ENCODE assay signal across 14 cellular contexts in the genomic region with DNA sequence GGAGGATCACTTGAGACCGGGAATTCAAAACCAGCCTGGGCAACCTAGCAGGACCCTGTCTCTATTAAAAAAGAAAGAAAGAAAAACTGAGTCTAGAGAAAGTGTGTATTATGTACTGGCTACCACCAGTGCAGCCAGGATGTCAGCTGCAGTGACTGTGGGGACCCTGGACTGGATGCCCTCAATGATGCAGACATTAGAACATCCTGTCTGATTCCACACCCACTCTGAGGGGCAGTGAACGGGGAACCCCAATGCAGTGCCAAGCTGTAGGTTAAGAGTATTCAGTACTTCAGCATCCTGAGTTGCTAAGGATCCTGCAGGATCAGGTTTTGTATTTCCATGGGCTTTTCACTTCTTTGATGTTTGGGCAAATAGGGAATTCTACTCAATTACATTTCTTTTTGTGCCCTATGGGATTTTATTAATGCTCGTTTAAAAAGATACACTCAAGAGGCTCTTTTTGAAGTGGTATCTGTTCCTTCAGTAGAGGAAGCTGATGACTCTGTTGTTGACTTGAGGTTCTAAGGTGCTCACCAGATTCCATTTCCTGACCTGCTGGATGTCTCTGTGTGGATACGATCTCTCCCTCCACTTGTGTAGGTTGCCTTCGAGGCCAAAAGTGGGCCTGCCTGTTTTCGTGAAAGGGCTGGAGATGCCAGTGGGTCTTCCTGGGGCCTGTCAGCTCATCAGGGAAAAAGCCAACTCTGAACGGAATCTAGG.
"Had no signal": no experiment of that assay in that cellular context is flagged by ENCODE, and none has a peak within 500 bp of the region (broad histone marks: within the 10 kb centered on the region; RNA-seq: fewer than 3 reads in every experiment).

No MANE protein-coding gene starts in this region.

- H3K4me3 Mint-ChIP-seq: dendritic cell treated with granulocyte-macrophage colony-stimulating factor and Interleukin-4, amounts not matched to agents 40 ng/mL and 50 ng/mL, for 4 days; immature natural killer cell; T-helper 2 cell treated with Interferon-gamma antibody and Interleukin-4, amounts not matched to agents 5 μg/mL and 100 μg/mL, for 36 hours had no signal

- H3K27ac Mint-ChIP-seq: dendritic cell treated with granulocyte-macrophage colony-stimulating factor and Interleukin-4, amounts not matched to agents 40 ng/mL and 50 ng/mL, for 4 days; immature natural killer cell; T-helper 2 cell treated with Interferon-gamma antibody and Interleukin-4, amounts not matched to agents 5 μg/mL and 100 μg/mL, for 36 hours had no signal

- H3K9me3 ChIP-seq: esophagus squamous epithelium, ovary, psoas muscle, thoracic aorta, upper lobe of left lung had no signal

- ATAC-seq: left ventricle myocardium superior, psoas muscle, right cardiac atrium had no signal

- DNase-seq: activated CD4-positive, alpha-beta T cell treated with anti-CD3 and anti-CD28 coated beads, Interleukin-2, amount 50 U/mL, for 48 hours; activated CD8-positive, alpha-beta memory T cell treated with anti-CD3 and anti-CD28 coated beads, Interleukin-2, amount 50 U/mL, for 48 hours; effector memory CD4-positive, alpha-beta T cell; esophagus squamous epithelium; immature natural killer cell; left ventricle myocardium superior; ovary; psoas muscle; right cardiac atrium; upper lobe of left lung had no signal

- H3K36me3 ChIP-seq: ovary, thoracic aorta had no signal

- H3K9me3 Mint-ChIP-seq: dendritic cell treated with granulocyte-macrophage colony-stimulating factor and Interleukin-4, amounts not matched to agents 40 ng/mL and 50 ng/mL, for 4 days; immature natural killer cell; T-helper 2 cell treated with Interferon-gamma antibody and Interleukin-4, amounts not matched to agents 5 μg/mL and 100 μg/mL, for 36 hours had no signal

- H3K4me3 ChIP-seq: esophagus squamous epithelium, ovary, psoas muscle, skin epidermis, thoracic aorta, upper lobe of left lung had no signal

- H3K27ac ChIP-seq: esophagus squamous epithelium, ovary, psoas muscle, skin epidermis, thoracic aorta, upper lobe of left lung had no signal

- H3K27me3 Mint-ChIP-seq: dendritic cell treated with granulocyte-macrophage colony-stimulating factor and Interleukin-4, amounts not matched to agents 40 ng/mL and 50 ng/mL, for 4 days had no signal

- H3K27me3 ChIP-seq: esophagus squamous epithelium, ovary, upper lobe of left lung had no signal

- H3K4me1 ChIP-seq: psoas muscle, upper lobe of left lung had no signal

- H3K4me1 Mint-ChIP-seq: immature natural killer cell had no signal
